In the genomic region with DNA sequence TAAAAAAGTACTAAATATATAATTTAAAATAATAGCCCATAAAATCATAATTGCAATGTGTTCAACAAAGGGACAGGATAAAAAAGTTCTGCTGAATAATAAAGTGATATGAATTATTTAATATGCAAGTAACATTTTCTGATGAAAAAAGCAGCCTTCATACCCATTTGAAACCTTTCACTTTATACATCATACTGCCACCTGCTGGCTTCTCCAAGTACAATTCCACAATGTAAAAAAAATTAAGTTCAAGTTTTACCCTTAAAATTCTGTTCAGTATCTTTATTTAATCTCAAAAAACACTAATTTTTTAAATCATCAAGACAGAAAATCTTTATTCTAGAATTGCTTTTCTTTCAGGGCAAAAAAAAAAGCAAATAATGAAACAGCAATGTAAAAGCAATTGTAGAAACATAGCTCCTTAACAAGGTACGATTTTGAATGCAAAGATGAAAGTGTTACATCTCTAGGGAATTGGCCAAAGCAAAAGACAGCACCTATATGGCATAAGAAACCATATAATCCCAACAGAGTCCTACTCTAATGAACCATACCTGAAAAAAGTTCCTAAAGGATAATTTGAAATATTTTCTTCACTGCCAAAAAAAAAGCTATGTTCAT, we compare ENCODE assay signal across 8 cellular contexts. TPM values are rescaled to one million over a fixed set of nuclear protein-coding genes. Genes with fewer than 3 reads are reported as not detected.
DNase-seq lines count a peak whose midpoint lies in the region; ATAC-seq and TF ChIP-seq lines count a peak whose summit lies in the region.

No MANE protein-coding gene starts in this region.

- 90 to 91% methylated on average over 1 of the region's 1 CpG for WGBS in esophagus squamous epithelium, 2 donors
- WGBS in psoas muscle, 3 donors = 85 to 93% (median 90%) methylated on average over 1 of the region's 1 CpG

- no peak for TF ChIP-seq POLR2A in esophagus squamous epithelium (IDR thresholded peaks at IDR 0.05)
- TF ChIP-seq POLR2A in vagina (IDR thresholded peaks at IDR 0.05) = no peak

- no peak overlapping the region for H3K27ac Mint-ChIP-seq in activated T-cell treated with anti-CD3 and anti-CD28 coated beads, Interleukin-2, amount 50 U/mL, for 24 hours

- no peaks in the 10 kb centered on the region for H3K4me1 Mint-ChIP-seq in activated T-cell treated with anti-CD3 and anti-CD28 coated beads, Interleukin-2, amount 50 U/mL, for 24 hours (ENCODE audit: low read depth)

- H3K27me3 ChIP-seq in esophagus squamous epithelium (no peaks in the 10 kb centered on the region), psoas muscle (ENCODE audit: insufficient read depth in 3 of 3, low read length in 2 of 3) (no peaks in the 10 kb centered on the region), vagina (no peaks in the 10 kb centered on the region)

- H3K9me3 Mint-ChIP-seq in activated T-cell treated with anti-CD3 and anti-CD28 coated beads, Interleukin-2, amount 50 U/mL, for 24 hours = no peaks in the 10 kb centered on the region

- H3K4me1 ChIP-seq in esophagus squamous epithelium = no peaks in the 10 kb centered on the region
- H3K4me1 ChIP-seq in psoas muscle = peaks cover 4% of the 10 kb centered on the region
- no peaks in the 10 kb centered on the region for H3K4me1 ChIP-seq in vagina

- H3K36me3 ChIP-seq in esophagus squamous epithelium (peaks cover 0 to 49% (median 8%) of the 10 kb centered on the region in 3 donors), psoas muscle (ENCODE audit: insufficient read depth in 1 of 2, low read depth in 1 of 2) (peaks cover 5 to 30% of the 10 kb centered on the region in 2 donors), vagina (peaks cover 0 to 23% of the 10 kb centered on the region in 2 donors)

- H3K9me3 ChIP-seq in esophagus squamous epithelium (no peaks in the 10 kb centered on the region), psoas muscle (no peaks in the 10 kb centered on the region), vagina (no peaks in the 10 kb centered on the region)

- no peaks in the 10 kb centered on the region for H3K27me3 Mint-ChIP-seq in activated T-cell treated with anti-CD3 and anti-CD28 coated beads, Interleukin-2, amount 50 U/mL, for 24 hours

- H3K4me3 Mint-ChIP-seq in activated T-cell treated with anti-CD3 and anti-CD28 coated beads, Interleukin-2, amount 50 U/mL, for 24 hours = no peak overlapping the region

- intact Hi-C loops in esophagus squamous epithelium (cut with DNase I) (loop anchor here (5.0 kb wide), 1 partner anchor 95 kb away; no protein-coding TSS in a partner anchor), psoas muscle (cut with DNase I) (loop anchor here (2.0 to 5.0 kb wide), 3 partner anchors 95 to 280 kb away; no protein-coding TSS in a partner anchor), vagina (cut with DNase I) (loop anchor here (10.0 kb wide), 1 partner anchor 92 kb away; a partner anchor contains a TSS)

- DNase-seq in activated T-cell treated with anti-CD3 and anti-CD28 coated beads for 1 hour (ENCODE audit: low read depth) (peak; percentile 26), NCI-H1092 treated with DMSO at 0.1 percent for 48 hours (lab: John Stamatoyannopoulos, UW) (peak; percentile 20), esophagus squamous epithelium (lab: John Stamatoyannopoulos, UW) (no peak), psoas muscle (no peak), vagina (ENCODE audit: extremely low spot score in 2 of 2) (no peak)
- DNase-seq in activated T-cell treated with anti-CD3 and anti-CD28 coated beads, Interleukin-2, amount 50 U/mL, for 24 hours = no peak

- H3K36me3 Mint-ChIP-seq in activated T-cell treated with anti-CD3 and anti-CD28 coated beads, Interleukin-2, amount 50 U/mL, for 24 hours (ENCODE audit: low read depth) = peaks cover 14% of the 10 kb centered on the region

- no peak overlapping the region for H3K4me3 ChIP-seq in WI38 (ENCODE audit: low read depth, low read length)
- no peak overlapping the region for H3K4me3 ChIP-seq in esophagus squamous epithelium
- no peak overlapping the region for H3K4me3 ChIP-seq in psoas muscle
- H3K4me3 ChIP-seq in vagina = no peak overlapping the region

- H3K27ac ChIP-seq in esophagus squamous epithelium (no peak overlapping the region), psoas muscle (no peak overlapping the region), vagina (no peak overlapping the region)

- ATAC-seq in psoas muscle = peak in 1 of 4 donors; percentile 65
- ATAC-seq in HG03432 (IDR thresholded peaks at IDR 0.05; ENCODE audit: unreplicated experiment) = no peak

- TF ChIP-seq CTCF in WI38 (IDR thresholded peaks at IDR 0.05; ENCODE audit: low read depth, low read length) (peak; percentile 35; the same call in 1 of the 2 replicates), esophagus squamous epithelium (IDR thresholded peaks at IDR 0.05) (peak; percentile 54 to 75 (median 60)), psoas muscle (IDR thresholded peaks at IDR 0.05) (peak; percentile 72), vagina (IDR thresholded peaks at IDR 0.05) (peak in 1 of 3 experiments; percentile 63)

RNA-seq across cellular contexts. Expression of a gene that starts 15.0 kb away (rescaled TPM):
- total RNA-seq in esophagus squamous epithelium (10 to 100 TPM in 2 of 4 donors, 1 to 10 TPM in 2; 8.0 to 14.1 (median 10.5) TPM), psoas muscle (1 to 10 TPM; 1.7 to 3.5 (median 2.8) TPM), vagina (30.0 TPM)
- polyA plus RNA-seq in psoas muscle = 1 to 10 TPM; 3.6 to 9.8 (median 3.6) TPM

Comparison
In these comparisons a context has a peak if more than half of its experiments do, and no peak if none do; other contexts are left out.
1. DNase-seq: peak in activated T-cell treated with anti-CD3 and anti-CD28 coated beads for 1 hour (single experiment) and NCI-H1092 treated with DMSO at 0.1 percent for 48 hours (single experiment); none in activated T-cell treated with anti-CD3 and anti-CD28 coated beads, Interleukin-2, amount 50 U/mL, for 24 hours (single experiment), esophagus squamous epithelium (single experiment), psoas muscle (0 of 2) and vagina (0 of 2).